In genomic region chr21:42236014-42236413, GRCh38 we compare ENCODE assay signal across 11 cellular contexts. TPM values are rescaled to one million over a fixed set of nuclear protein-coding genes. Genes with fewer than 3 reads are reported as not detected.
DNase-seq lines count a peak whose midpoint lies in the region; ATAC-seq and TF ChIP-seq lines count a peak whose summit lies in the region.
"Had no signal": no experiment of that assay in that cellular context is flagged by ENCODE, and none has a peak within 500 bp of the region (broad histone marks: within the 10 kb centered on the region; RNA-seq: fewer than 3 reads in every experiment).

No MANE protein-coding gene starts in this region.

- H3K36me3 Mint-ChIP-seq in activated T-helper 1 cell treated with anti-CD3 and anti-CD28 coated beads, Interleukin-12 subunit alpha, Interleukin-12 subunit beta, Interleukin-2, Interleukin-4 antibody, amounts not matched to agents 30 ng/mL and 10 ng/mL and 1 ng/mL, durations not matched to agents 14 hours and 24 hours and 36 hours (ENCODE audit: low read depth), result no peaks in the 10 kb centered on the region
- no peaks in the 10 kb centered on the region for H3K36me3 Mint-ChIP-seq in immature natural killer cell

- H3K4me1 Mint-ChIP-seq in activated T-helper 1 cell treated with anti-CD3 and anti-CD28 coated beads, Interleukin-12 subunit alpha, Interleukin-12 subunit beta, Interleukin-2, Interleukin-4 antibody, amounts not matched to agents 30 ng/mL and 10 ng/mL and 1 ng/mL, durations not matched to agents 14 hours and 24 hours and 36 hours (ENCODE audit: low read depth), result peaks cover 77% of the 10 kb centered on the region
- H3K4me1 Mint-ChIP-seq in immature natural killer cell, result peaks cover 74 to 82% of the 10 kb centered on the region in 2 donors

- peaks cover 85 to 93% (median 91%) of the 10 kb centered on the region in 3 donors for H3K4me1 ChIP-seq in skeletal muscle tissue (ENCODE audit: control insufficient read depth in 3 of 3, insufficient read depth in 3 of 3, low read length in 3 of 3)
- H3K4me1 ChIP-seq in vagina, result peaks cover 63% of the 10 kb centered on the region

- peak overlapping the region; percentile 84 to 95 (median 85) for H3K9ac ChIP-seq in skeletal muscle tissue (ENCODE audit: low read depth in 1 of 3, low read length in 3 of 3)

- H3K9me3 Mint-ChIP-seq in activated T-helper 1 cell treated with anti-CD3 and anti-CD28 coated beads, Interleukin-12 subunit alpha, Interleukin-12 subunit beta, Interleukin-2, Interleukin-4 antibody, amounts not matched to agents 30 ng/mL and 10 ng/mL and 1 ng/mL, durations not matched to agents 14 hours and 24 hours and 36 hours, result no peaks in the 10 kb centered on the region
- H3K9me3 Mint-ChIP-seq in immature natural killer cell, result no peaks in the 10 kb centered on the region

- intact Hi-C loops in activated T-helper 1 cell treated with anti-CD3 and anti-CD28 coated beads, Interleukin-12 subunit alpha, Interleukin-12 subunit beta, Interleukin-2, Interleukin-4 antibody, amounts not matched to agents 30 ng/mL and 10 ng/mL and 1 ng/mL, durations not matched to agents 14 hours and 24 hours and 36 hours (cut with micrococcal nuclease), result loop anchor here (1.0 to 5.0 kb wide), 5 partner anchors 8 to 291 kb away; no protein-coding TSS in a partner anchor
- intact Hi-C loops in vagina (cut with DNase I), result no loop called here

- H3K27ac ChIP-seq in KOPT-K1 (ENCODE audit: low read depth, low read length, poor library complexity, severe bottlenecking) (peak overlapping the region; percentile 99), skeletal muscle tissue (ENCODE audit: low read depth, low read length) (peak overlapping the region; percentile 99), vagina (no peak overlapping the region)

- no peaks in the 10 kb centered on the region for H3K27me3 ChIP-seq in skeletal muscle tissue (ENCODE audit: control insufficient read depth in 3 of 3, insufficient read depth in 3 of 3, low read length in 3 of 3)
- H3K27me3 ChIP-seq in vagina, result no peaks in the 10 kb centered on the region

- H3K9me3 ChIP-seq in KOPT-K1 (ENCODE audit: insufficient read depth, low read length, poor library complexity, severe bottlenecking), result no peaks in the 10 kb centered on the region
- no peaks in the 10 kb centered on the region for H3K9me3 ChIP-seq in skeletal muscle tissue (ENCODE audit: control insufficient read depth in 3 of 3, low read length in 3 of 3)
- no peaks in the 10 kb centered on the region for H3K9me3 ChIP-seq in vagina

- TF ChIP-seq CTCF in vagina (IDR thresholded peaks at IDR 0.05), result no peak

- TF ChIP-seq POLR2A in vagina (IDR thresholded peaks at IDR 0.05), result no peak

- DNase-seq in activated T-helper 1 cell treated with anti-CD3 and anti-CD28 coated beads, Interleukin-12 subunit alpha, Interleukin-12 subunit beta, Interleukin-2, Interleukin-4 antibody, amounts not matched to agents 30 ng/mL and 10 ng/mL and 1 ng/mL, durations not matched to agents 14 hours and 24 hours and 36 hours (ENCODE audit: low spot score), result no peak
- DNase-seq in immature natural killer cell (no peak), vagina (ENCODE audit: extremely low spot score in 2 of 2) (no peak), pons (ENCODE audit: low spot score) (no peak), ecto neural progenitor cell (ENCODE audit: low spot score) (no peak)
- DNase-seq: DMS79 treated with DMSO at 0.1 percent for 48 hours; effector CD4-positive, alpha-beta T cell; hypothalamus had no signal

- H3K36me3 ChIP-seq in KOPT-K1 (ENCODE audit: insufficient read depth, low read length), result no peaks in the 10 kb centered on the region
- no peaks in the 10 kb centered on the region for H3K36me3 ChIP-seq in skeletal muscle tissue (ENCODE audit: control insufficient read depth in 3 of 3, insufficient read depth in 3 of 3, low read length in 3 of 3)
- H3K36me3 ChIP-seq in vagina, result no peaks in the 10 kb centered on the region

- H3K4me3 Mint-ChIP-seq in activated T-helper 1 cell treated with anti-CD3 and anti-CD28 coated beads, Interleukin-12 subunit alpha, Interleukin-12 subunit beta, Interleukin-2, Interleukin-4 antibody, amounts not matched to agents 30 ng/mL and 10 ng/mL and 1 ng/mL, durations not matched to agents 14 hours and 24 hours and 36 hours, result peak overlapping the region; percentile 62
- H3K4me3 Mint-ChIP-seq in immature natural killer cell, result peak overlapping the region; percentile 48 to 82 (median 81)

- peak overlapping the region in 2 of 3 donors; percentile 65 to 77 for H3K4me3 ChIP-seq in skeletal muscle tissue (ENCODE audit: low read length in 3 of 3)
- H3K4me3 ChIP-seq in vagina, result no peak overlapping the region

- H3K27me3 Mint-ChIP-seq in activated T-helper 1 cell treated with anti-CD3 and anti-CD28 coated beads, Interleukin-12 subunit alpha, Interleukin-12 subunit beta, Interleukin-2, Interleukin-4 antibody, amounts not matched to agents 30 ng/mL and 10 ng/mL and 1 ng/mL, durations not matched to agents 14 hours and 24 hours and 36 hours (ENCODE audit: insufficient read depth), result no peaks in the 10 kb centered on the region
- H3K27me3 Mint-ChIP-seq in immature natural killer cell (ENCODE audit: low read depth in 3 of 3), result peaks cover 12 to 28% (median 16%) of the 10 kb centered on the region in 3 donors

- peak overlapping the region; percentile 75 for H3K27ac Mint-ChIP-seq in activated T-helper 1 cell treated with anti-CD3 and anti-CD28 coated beads, Interleukin-12 subunit alpha, Interleukin-12 subunit beta, Interleukin-2, Interleukin-4 antibody, amounts not matched to agents 30 ng/mL and 10 ng/mL and 1 ng/mL, durations not matched to agents 14 hours and 24 hours and 36 hours
- H3K27ac Mint-ChIP-seq in immature natural killer cell, result peak overlapping the region in 5 of 6 donors; percentile 84 to 97 (median 87)

- no peak for ATAC-seq in GM21360 (IDR thresholded peaks at IDR 0.05; ENCODE audit: unreplicated experiment)

RNA-seq across cellular contexts. Expression of gene ABCG1, which starts 17.1 kb away (rescaled TPM):
- 9.3 and 10.2 TPM in 2 replicates for total RNA-seq in activated T-helper 1 cell treated with anti-CD3 and anti-CD28 coated beads, Interleukin-12 subunit alpha, Interleukin-12 subunit beta, Interleukin-2, Interleukin-4 antibody, amounts not matched to agents 30 ng/mL and 10 ng/mL and 1 ng/mL, durations not matched to agents 14 hours and 24 hours and 36 hours
- 10 to 100 TPM in 1 of 3 donors, 1 to 10 TPM in 2; 4.3 to 10.9 (median 8.2) TPM for polyA plus RNA-seq in immature natural killer cell
- total RNA-seq in skeletal muscle tissue (20.4 TPM), vagina (18.7 TPM)

Comparison
In these comparisons a context has a peak if more than half of its experiments do, and no peak if none do; other contexts are left out.
1. H3K4me3 ChIP-seq: peak in skeletal muscle tissue (2 of 3); none in vagina (0 of 2).